In the genomic region with DNA sequence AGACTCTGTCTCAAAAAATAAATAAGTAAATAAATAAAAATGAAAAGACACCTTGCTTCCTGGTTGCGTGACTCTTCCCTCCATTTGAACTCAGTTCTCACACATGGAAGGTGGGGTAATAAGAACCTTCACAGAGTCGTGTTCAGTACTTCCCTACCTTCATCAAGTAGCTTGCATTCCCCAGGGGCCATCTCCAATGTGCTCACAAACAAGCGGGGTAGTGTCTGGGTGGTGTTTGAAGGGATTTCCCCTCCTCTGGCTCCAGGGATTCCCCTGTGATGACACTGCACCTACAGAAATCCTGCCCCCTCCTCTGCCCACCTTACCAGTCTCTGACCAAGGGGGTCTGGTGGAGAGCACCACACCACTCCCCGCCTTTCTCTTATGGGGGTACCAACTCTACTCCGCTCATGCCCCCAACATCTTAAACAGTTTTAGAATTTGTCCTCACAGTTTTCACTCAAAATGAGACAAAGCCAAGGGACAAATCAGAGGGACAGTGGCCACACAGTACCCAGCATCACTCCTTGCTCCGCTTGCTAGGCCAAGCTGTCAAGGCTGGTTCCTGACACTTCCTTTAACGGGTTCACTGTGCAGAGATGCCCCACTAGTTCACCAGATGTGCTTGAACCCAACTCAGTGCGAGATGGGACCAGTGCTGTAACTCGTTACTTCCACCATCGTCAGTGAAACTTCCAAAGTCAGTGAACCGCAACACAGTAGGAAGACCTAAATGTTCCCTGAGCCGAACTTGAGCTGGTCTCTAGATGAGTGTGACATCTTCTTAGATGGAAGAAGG, we compare ENCODE assay signal across 17 cellular contexts.
"Had no signal": no experiment of that assay in that cellular context is flagged by ENCODE, and none has a peak within 500 bp of the region (broad histone marks: within the 10 kb centered on the region; RNA-seq: fewer than 3 reads in every experiment).

No MANE protein-coding gene starts in this region.

- ATAC-seq: activated T-helper 17 cell treated with anti-CD3 and anti-CD28 coated beads, Interleukin-2, amount 50 U/mL, for 72 hours; left colon; naive thymus-derived CD4-positive, alpha-beta T cell had no signal

- H3K9me3 ChIP-seq: neutrophil, sigmoid colon, thyroid gland had no signal

- H3K36me3 Mint-ChIP-seq: immature natural killer cell had no signal

- H3K4me1 ChIP-seq: parathyroid adenoma had no signal

- H3K4me3 ChIP-seq: sigmoid colon, thyroid gland had no signal

- H3K27ac ChIP-seq: neutrophil, parathyroid adenoma, thyroid gland had no signal

- H3K4me1 Mint-ChIP-seq: endodermal cell, immature natural killer cell had no signal

- H3K9me3 Mint-ChIP-seq: activated CD4-positive, alpha-beta T cell treated with anti-CD3 and anti-CD28 coated beads, Interleukin-2, amount 10 ng/mL, durations not matched to agents 7 days and 5 days; activated naive CD4-positive, alpha-beta T cell treated with anti-CD3 and anti-CD28 coated beads for 36 hours; activated T-helper 17 cell treated with anti-CD3 and anti-CD28 coated beads, Interleukin-2, amount 50 U/mL, for 72 hours; immature natural killer cell; T-helper 2 cell treated with Interferon-gamma antibody and Interleukin-4, amounts not matched to agents 5 μg/mL and 100 μg/mL, for 36 hours had no signal

- H3K36me3 ChIP-seq: neutrophil, sigmoid colon, thyroid gland had no signal

- H3K79me2 ChIP-seq: parathyroid adenoma had no signal

- H3K27ac Mint-ChIP-seq: activated CD4-positive, alpha-beta T cell treated with anti-CD3 and anti-CD28 coated beads, Interleukin-2, amount 10 ng/mL, durations not matched to agents 7 days and 5 days; activated naive CD4-positive, alpha-beta T cell treated with anti-CD3 and anti-CD28 coated beads for 36 hours; activated T-helper 17 cell treated with anti-CD3 and anti-CD28 coated beads, Interleukin-2, amount 50 U/mL, for 72 hours; endodermal cell; immature natural killer cell; naive thymus-derived CD4-positive, alpha-beta T cell; T-helper 2 cell treated with Interferon-gamma antibody and Interleukin-4, amounts not matched to agents 5 μg/mL and 100 μg/mL, for 36 hours had no signal

- H3K4me3 Mint-ChIP-seq: activated CD4-positive, alpha-beta T cell treated with anti-CD3 and anti-CD28 coated beads, Interleukin-2, amount 10 ng/mL, durations not matched to agents 7 days and 5 days; activated naive CD4-positive, alpha-beta T cell treated with anti-CD3 and anti-CD28 coated beads for 36 hours; activated T-helper 17 cell treated with anti-CD3 and anti-CD28 coated beads, Interleukin-2, amount 50 U/mL, for 72 hours; endodermal cell; immature natural killer cell; naive thymus-derived CD4-positive, alpha-beta T cell; T-helper 2 cell treated with Interferon-gamma antibody and Interleukin-4, amounts not matched to agents 5 μg/mL and 100 μg/mL, for 36 hours had no signal

- H3K27me3 ChIP-seq: neutrophil, sigmoid colon, thyroid gland had no signal

- FAIRE-seq: astrocyte, bronchial epithelial cell, frontal cortex had no signal

- DNase-seq: activated CD4-positive, alpha-beta T cell treated with anti-CD3 and anti-CD28 coated beads, Interleukin-2, amount 10 ng/mL, durations not matched to agents 7 days and 5 days; activated naive CD4-positive, alpha-beta T cell treated with anti-CD3 and anti-CD28 coated beads for 36 hours; endodermal cell; head of caudate nucleus; immature natural killer cell; left colon; naive thymus-derived CD4-positive, alpha-beta T cell; sigmoid colon; stimulated activated CD4-positive, alpha-beta T cell treated with anti-CD3 and anti-CD28 coated beads, Interleukin-1b, Interleukin-23, amount 100 ng/mL, for 48 hours; thyroid gland had no signal

- H3K9ac ChIP-seq: parathyroid adenoma had no signal

- H2AFZ ChIP-seq: parathyroid adenoma had no signal
